24 cellular contexts compared by ENCODE assay signal in genomic region chr3:39193391-39193790, GRCh38. TPM values are rescaled to one million over a fixed set of nuclear protein-coding genes. Genes with fewer than 3 reads are reported as not detected.
A peak's percentile ranks its signal among the peaks of the same experiment; 100 is the strongest.
DNase-seq lines count a peak whose midpoint lies in the region; ATAC-seq and TF ChIP-seq lines count a peak whose summit lies in the region.
"Had no signal": no experiment of that assay in that cellular context is flagged by ENCODE, and none has a peak within 500 bp of the region (broad histone marks: within the 10 kb centered on the region; RNA-seq: fewer than 3 reads in every experiment).

No MANE protein-coding gene starts in this region.

- no peak for TF ChIP-seq CTCF in IMR-90 (conservative IDR thresholded peaks at IDR 0.05; ENCODE audit: low read depth, low read length)
- TF ChIP-seq CTCF in psoas muscle (IDR thresholded peaks at IDR 0.05): no peak
- no peak for TF ChIP-seq CTCF in body of pancreas (IDR thresholded peaks at IDR 0.05)

- H3K18ac ChIP-seq in IMR-90 (ENCODE audit: low read depth, low read length): no peak overlapping the region

- H3K4me3 ChIP-seq in IMR-90 (ENCODE audit: insufficient read depth, low read depth, low read length): no peak overlapping the region
- no peak overlapping the region for H3K4me3 ChIP-seq in psoas muscle
- no peak overlapping the region for H3K4me3 ChIP-seq in body of pancreas
- H3K4me3 ChIP-seq: tibial nerve had no signal

- H3K27ac ChIP-seq in IMR-90 (ENCODE audit: insufficient read depth, low read length) (no peak overlapping the region), psoas muscle (peak overlapping the region; percentile 91), body of pancreas (no peak overlapping the region)
- H3K27ac ChIP-seq: C4-2B, HL-60, tibial nerve had no signal

- H2BK120ac ChIP-seq in IMR-90 (ENCODE audit: low read depth, low read length): no peak overlapping the region; the same call in 1 of the 2 replicates

- H3K9me3 Mint-ChIP-seq in activated CD8-positive, alpha-beta memory T cell treated with anti-CD3 and anti-CD28 coated beads, Interleukin-2, amount 10 ng/mL, durations not matched to agents 7 days and 5 days (ENCODE audit: low read depth): no peaks in the 10 kb centered on the region
- H3K9me3 Mint-ChIP-seq: activated T-helper 1 cell treated with anti-CD3 and anti-CD28 coated beads, Interleukin-12 subunit alpha, Interleukin-12 subunit beta, Interleukin-2, Interleukin-4 antibody, amounts not matched to agents 30 ng/mL and 10 ng/mL and 1 ng/mL, durations not matched to agents 14 hours and 24 hours and 36 hours; nephron progenitor cell had no signal

- H4K91ac ChIP-seq in IMR-90 (ENCODE audit: insufficient read depth, low read depth, low read length): no peak overlapping the region

- H3K36me3 Mint-ChIP-seq in activated CD8-positive, alpha-beta memory T cell treated with anti-CD3 and anti-CD28 coated beads, Interleukin-2, amount 10 ng/mL, durations not matched to agents 7 days and 5 days: no peaks in the 10 kb centered on the region

- H3K14ac ChIP-seq in IMR-90 (replicated peaks; ENCODE audit: low read depth, low read length): no peak overlapping the region

- peak overlapping the region; percentile 7 for H2AFZ ChIP-seq in IMR-90 (replicated peaks; ENCODE audit: low read length, poor library complexity)

- no peak overlapping the region for H3K9ac ChIP-seq in IMR-90 (ENCODE audit: low read depth, low read length)

- intact Hi-C loops in IMR-90 (cut with micrococcal nuclease): no loop called here
- intact Hi-C loops in left ventricle myocardium superior (cut with micrococcal nuclease): loop anchor here (10.0 kb wide), 1 partner anchor 69 kb away; no protein-coding TSS in a partner anchor
- intact Hi-C loops in psoas muscle (cut with DNase I): loop anchor here (5.0 to 10.0 kb wide), 2 partner anchors 94 to 191 kb away; partner anchors contain the start of gene SLC25A38 (in 1 of the 2)
- intact Hi-C loops in body of pancreas (cut with DNase I): no loop called here

- peaks cover 12% of the 10 kb centered on the region for H3K4me1 ChIP-seq in IMR-90 (ENCODE audit: control insufficient read depth, insufficient read depth, low read length)
- peaks cover 33% of the 10 kb centered on the region for H3K4me1 ChIP-seq in psoas muscle
- peaks cover 7% of the 10 kb centered on the region for H3K4me1 ChIP-seq in body of pancreas

- H3K27me3 ChIP-seq in IMR-90 (ENCODE audit: control insufficient read depth, insufficient read depth, low read length) (no peaks in the 10 kb centered on the region; the same call in 1 of the 2 replicates), psoas muscle (ENCODE audit: insufficient read depth in 3 of 3, low read length in 2 of 3) (no peaks in the 10 kb centered on the region), body of pancreas (no peaks in the 10 kb centered on the region)
- H3K27me3 ChIP-seq: tibial nerve had no signal

- no peak overlapping the region for H2BK5ac ChIP-seq in IMR-90 (ENCODE audit: low read depth, low read length, poor library complexity, severe bottlenecking)

- no peak overlapping the region for H3K4ac ChIP-seq in IMR-90 (ENCODE audit: low read depth, low read length)

- peak overlapping the region; percentile 50 for H2AK9ac ChIP-seq in IMR-90 (replicated peaks; ENCODE audit: low read depth, low read length, poor library complexity)

- WGBS in IMR-90 (ENCODE audit: extremely low coverage in 2 of 2, insufficient read length in 1 of 2), 2 experiments: no CpG with 5 or more reads among the region's 7 CpGs
- 32 to 36% (median 34%) methylated on average over 6 to 7 of the region's 7 CpGs for WGBS in psoas muscle, 3 donors
- 72 to 74% methylated on average over 5 to 7 of the region's 7 CpGs for WGBS in body of pancreas, 2 donors

- H4K20me1 ChIP-seq in IMR-90 (ENCODE audit: insufficient read depth, low read length): no peaks in the 10 kb centered on the region; the same call in 1 of the 2 replicates

- ATAC-seq in activated CD8-positive, alpha-beta memory T cell treated with anti-CD3 and anti-CD28 coated beads, Interleukin-2, amount 10 ng/mL, durations not matched to agents 7 days and 5 days: no peak
- ATAC-seq in IMR-90 (ENCODE audit: low read depth) (peak; percentile 63), left ventricle myocardium superior (peak; percentile 54), psoas muscle (peak; percentile 64 to 76 (median 72)), body of pancreas (no peak)

- H3K27me3 Mint-ChIP-seq in activated CD8-positive, alpha-beta memory T cell treated with anti-CD3 and anti-CD28 coated beads, Interleukin-2, amount 10 ng/mL, durations not matched to agents 7 days and 5 days: peaks cover 17% of the 10 kb centered on the region

- POLR2A ChIA-PET in IMR-90 (lab: Charles Lee; ENCODE audit: unreplicated experiment): no interaction called here

- H3K36me3 ChIP-seq in IMR-90 (ENCODE audit: control insufficient read depth, insufficient read depth, low read length) (no peaks in the 10 kb centered on the region), psoas muscle (ENCODE audit: insufficient read depth in 1 of 2, low read depth in 1 of 2) (peaks cover 0 to 12% of the 10 kb centered on the region in 2 donors), body of pancreas (replicated peaks in 1 of 2; ENCODE audit: insufficient read depth in 1 of 2, low read depth in 2 of 2) (no peaks in the 10 kb centered on the region)
- H3K36me3 ChIP-seq: tibial nerve had no signal

- no peak overlapping the region for H3K4me2 ChIP-seq in IMR-90 (ENCODE audit: low read depth, low read length)

- dilution Hi-C loops in IMR-90 (cut with HindIII; ENCODE audit: low sequenced_read_pairs, unreplicated experiment): no loop called here

- peak; percentile 56 for DNase-seq in activated CD8-positive, alpha-beta memory T cell treated with anti-CD3 and anti-CD28 coated beads for 24 hours
- DNase-seq in activated CD8-positive, alpha-beta memory T cell treated with anti-CD3 and anti-CD28 coated beads, Interleukin-2, amount 10 ng/mL, durations not matched to agents 7 days and 5 days: no peak
- peak; percentile 37 for DNase-seq in IMR-90
- DNase-seq in left ventricle myocardium superior: peak; percentile 49
- peak; percentile 67 to 89 for DNase-seq in psoas muscle
- no peak for DNase-seq in body of pancreas
- DNase-seq in NOMO-1 treated with DMSO at 0.1 percent for 48 hours (lab: John Stamatoyannopoulos, UW; ENCODE audit: unreplicated experiment): no peak
- DNase-seq in NCI-H2227 treated with DMSO at 0.1 percent for 48 hours (lab: John Stamatoyannopoulos, UW): no peak
- DNase-seq: amniotic stem cell; GOT3; head of caudate nucleus; NCI-H1930; NCI-H510A; nephron progenitor cell; SHP77 treated with DMSO at 0.1 percent for 48 hours; stimulated activated naive CD4-positive, alpha-beta T cell had no signal

- H3K79me1 ChIP-seq in IMR-90 (ENCODE audit: low read depth in 1 of 2, low read length in 2 of 2): no peaks in the 10 kb centered on the region

- H3K9me3 ChIP-seq in IMR-90 (ENCODE audit: control insufficient read depth, insufficient read depth, low read length) (no peaks in the 10 kb centered on the region), psoas muscle (no peaks in the 10 kb centered on the region), body of pancreas (no peaks in the 10 kb centered on the region)
- H3K9me3 ChIP-seq: tibial nerve had no signal

- H2BK15ac ChIP-seq in IMR-90 (ENCODE audit: low read depth, low read length): no peak overlapping the region

- TF ChIP-seq POLR2A in IMR-90 (IDR thresholded peaks at IDR 0.05; ENCODE audit: low read depth, low read length): no peak
- TF ChIP-seq POLR2A in body of pancreas (IDR thresholded peaks at IDR 0.05): no peak

- no peak overlapping the region for H3K23ac ChIP-seq in IMR-90 (ENCODE audit: low read depth, low read length)

- no peak overlapping the region for H2BK20ac ChIP-seq in IMR-90 (ENCODE audit: low read depth, low read length)

- H3K4me1 Mint-ChIP-seq in activated CD8-positive, alpha-beta memory T cell treated with anti-CD3 and anti-CD28 coated beads, Interleukin-2, amount 10 ng/mL, durations not matched to agents 7 days and 5 days: peaks cover 8% of the 10 kb centered on the region

- no peak overlapping the region for H4K5ac ChIP-seq in IMR-90 (ENCODE audit: low read depth, low read length)

- in situ Hi-C loops in IMR-90 (cut with MboI; ENCODE audit: low sequenced_read_pairs): loop anchor here (5.0 kb wide), 1 partner anchor 89 kb away; the partner anchor contains the start of gene CX3CR1

- CTCF ChIA-PET in activated CD8-positive, alpha-beta memory T cell treated with anti-CD3 and anti-CD28 coated beads, Interleukin-2, amount 10 ng/mL, durations not matched to agents 7 days and 5 days (lab: Charles Lee): interaction anchor here (1.1 to 16.2 kb wide), 4 partner anchors 14 to 185 kb away, joined by 3 to 389 read pairs (median 4); no protein-coding TSS in a partner anchor
- CTCF ChIA-PET in IMR-90 (lab: Yijun Ruan, JAX): interaction anchor here (0.6 to 1.5 kb wide), 3 partner anchors 76 to 98 kb away, joined by 4 read pairs; no protein-coding TSS in a partner anchor

- H3K27ac Mint-ChIP-seq in activated CD8-positive, alpha-beta memory T cell treated with anti-CD3 and anti-CD28 coated beads, Interleukin-2, amount 10 ng/mL, durations not matched to agents 7 days and 5 days: no peak overlapping the region
- H3K27ac Mint-ChIP-seq: activated T-helper 1 cell treated with anti-CD3 and anti-CD28 coated beads, Interleukin-12 subunit alpha, Interleukin-12 subunit beta, Interleukin-2, Interleukin-4 antibody, amounts not matched to agents 30 ng/mL and 10 ng/mL and 1 ng/mL, durations not matched to agents 14 hours and 24 hours and 36 hours had no signal

- no peak overlapping the region for H4K8ac ChIP-seq in IMR-90 (ENCODE audit: low read depth in 2 of 2, low read length in 2 of 2)

- H3K9me1 ChIP-seq in IMR-90 (ENCODE audit: insufficient read depth, low read length): peaks cover 12% of the 10 kb centered on the region

- H3K56ac ChIP-seq in IMR-90 (ENCODE audit: extremely low read depth, insufficient read depth, low read length): no peak overlapping the region

- no TSS peak for BruUV-seq in IMR-90 (replicated peaks; lab: Mats Ljungman, UMichigan)

- no peak overlapping the region for H2AK5ac ChIP-seq in IMR-90 (ENCODE audit: low read depth, low read length)

- no peak for TF ChIP-seq RAD21 in IMR-90 (IDR thresholded peaks at IDR 0.05; ENCODE audit: low read length)

- H3K4me3 Mint-ChIP-seq in activated CD8-positive, alpha-beta memory T cell treated with anti-CD3 and anti-CD28 coated beads, Interleukin-2, amount 10 ng/mL, durations not matched to agents 7 days and 5 days: no peak overlapping the region
- H3K4me3 Mint-ChIP-seq: activated T-helper 1 cell treated with anti-CD3 and anti-CD28 coated beads, Interleukin-12 subunit alpha, Interleukin-12 subunit beta, Interleukin-2, Interleukin-4 antibody, amounts not matched to agents 30 ng/mL and 10 ng/mL and 1 ng/mL, durations not matched to agents 14 hours and 24 hours and 36 hours had no signal

RNA-seq across cellular contexts. Expression of gene XIRP1, which starts 1.0 kb away (rescaled TPM):
- total RNA-seq in activated CD8-positive, alpha-beta memory T cell treated with anti-CD3 and anti-CD28 coated beads, Interleukin-2, amount 10 ng/mL, durations not matched to agents 7 days and 5 days: 1 to 10 TPM in 1 of 2 experiments, under 1 TPM in 1; 0.06 to 1.0 TPM
- under 0.01 TPM in 2 replicates for total RNA-seq in IMR-90 (2012; rRNA removed)
- polyA plus RNA-seq in IMR-90 (2012; rRNA removed): 0.03 and 0.07 TPM in 2 replicates
- polyA plus RNA-seq in IMR-90 (2012; cell fraction: cytosol; rRNA removed): 0.04 TPM in 2 replicates
- 0.15 and 0.25 TPM in 2 replicates for polyA plus RNA-seq in IMR-90 (2012; cell fraction: nucleus; rRNA removed; ENCODE audit: low replicate concordance)
- 263 TPM for total RNA-seq in left ventricle myocardium superior
- 1,000 to 10,000 TPM in 1 of 4 donors, 100 to 1,000 TPM in 3; 601 to 2,126 (median 834) TPM for total RNA-seq in psoas muscle
- polyA plus RNA-seq in psoas muscle: 100 to 1,000 TPM; 111 to 561 (median 523) TPM
- total RNA-seq in body of pancreas: not detected
- total RNA-seq: A172, cerebellum, fibroblast of lung, pulmonary artery endothelial cell, tibial nerve had no signal

RNA-seq across cellular contexts. Expression of gene CSRNP1, which starts 40.0 kb away (rescaled TPM):
- 10 to 100 TPM; 15.6 to 20.2 TPM for total RNA-seq in activated CD8-positive, alpha-beta memory T cell treated with anti-CD3 and anti-CD28 coated beads, Interleukin-2, amount 10 ng/mL, durations not matched to agents 7 days and 5 days
- total RNA-seq in IMR-90 (2012; rRNA removed) (22.8 TPM in 2 replicates), left ventricle myocardium superior (11.2 TPM), psoas muscle (10 to 100 TPM in 3 of 4 donors, 1 to 10 TPM in 1; 8.5 to 41.8 (median 30.0) TPM), body of pancreas (10 to 100 TPM; 18.4 to 39.6 TPM)
- polyA plus RNA-seq in IMR-90 (2012; rRNA removed) (16.5 and 23.1 TPM in 2 replicates), psoas muscle (10 to 100 TPM; 10.1 to 66.4 (median 14.0) TPM)
- 22.5 and 41.4 TPM in 2 replicates for polyA plus RNA-seq in IMR-90 (2012; cell fraction: cytosol; rRNA removed)
- 80.9 and 92.7 TPM in 2 replicates for polyA plus RNA-seq in IMR-90 (2012; cell fraction: nucleus; rRNA removed; ENCODE audit: low replicate concordance)

Comparison
In these comparisons a context has a peak if more than half of its experiments do, and no peak if none do; other contexts are left out.
1. DNase-seq: peak in activated CD8-positive, alpha-beta memory T cell treated with anti-CD3 and anti-CD28 coated beads for 24 hours (single experiment), IMR-90 (single experiment), left ventricle myocardium superior (single experiment) and psoas muscle (2 of 2); none in activated CD8-positive, alpha-beta memory T cell treated with anti-CD3 and anti-CD28 coated beads, Interleukin-2, amount 10 ng/mL, durations not matched to agents 7 days and 5 days (single experiment), body of pancreas (0 of 4), NOMO-1 treated with DMSO at 0.1 percent for 48 hours (single experiment) and NCI-H2227 treated with DMSO at 0.1 percent for 48 hours (single experiment).
2. ATAC-seq: peak in IMR-90 (single experiment), left ventricle myocardium superior (single experiment) and psoas muscle (4 of 4); none in activated CD8-positive, alpha-beta memory T cell treated with anti-CD3 and anti-CD28 coated beads, Interleukin-2, amount 10 ng/mL, durations not matched to agents 7 days and 5 days (single experiment) and body of pancreas (single experiment).
3. RNA of gene XIRP1, which starts 1.0 kb away (total RNA-seq): 601 to 2,126 TPM in psoas muscle and 263 TPM in left ventricle myocardium superior (single experiment); 0.06 to 1.0 TPM in activated CD8-positive, alpha-beta memory T cell treated with anti-CD3 and anti-CD28 coated beads, Interleukin-2, amount 10 ng/mL, durations not matched to agents 7 days and 5 days, under 0.01 TPM in IMR-90 and not detected in body of pancreas; every median in the first group is over 100 times any median in the second.
4. intact Hi-C loops: an anchor here in left ventricle myocardium superior (10.0 kb wide) and psoas muscle (5.0 to 10.0 kb wide); none called in IMR-90 and body of pancreas.